Comparison of ENCODE assay signal across 2 cellular contexts in the genomic region with DNA sequence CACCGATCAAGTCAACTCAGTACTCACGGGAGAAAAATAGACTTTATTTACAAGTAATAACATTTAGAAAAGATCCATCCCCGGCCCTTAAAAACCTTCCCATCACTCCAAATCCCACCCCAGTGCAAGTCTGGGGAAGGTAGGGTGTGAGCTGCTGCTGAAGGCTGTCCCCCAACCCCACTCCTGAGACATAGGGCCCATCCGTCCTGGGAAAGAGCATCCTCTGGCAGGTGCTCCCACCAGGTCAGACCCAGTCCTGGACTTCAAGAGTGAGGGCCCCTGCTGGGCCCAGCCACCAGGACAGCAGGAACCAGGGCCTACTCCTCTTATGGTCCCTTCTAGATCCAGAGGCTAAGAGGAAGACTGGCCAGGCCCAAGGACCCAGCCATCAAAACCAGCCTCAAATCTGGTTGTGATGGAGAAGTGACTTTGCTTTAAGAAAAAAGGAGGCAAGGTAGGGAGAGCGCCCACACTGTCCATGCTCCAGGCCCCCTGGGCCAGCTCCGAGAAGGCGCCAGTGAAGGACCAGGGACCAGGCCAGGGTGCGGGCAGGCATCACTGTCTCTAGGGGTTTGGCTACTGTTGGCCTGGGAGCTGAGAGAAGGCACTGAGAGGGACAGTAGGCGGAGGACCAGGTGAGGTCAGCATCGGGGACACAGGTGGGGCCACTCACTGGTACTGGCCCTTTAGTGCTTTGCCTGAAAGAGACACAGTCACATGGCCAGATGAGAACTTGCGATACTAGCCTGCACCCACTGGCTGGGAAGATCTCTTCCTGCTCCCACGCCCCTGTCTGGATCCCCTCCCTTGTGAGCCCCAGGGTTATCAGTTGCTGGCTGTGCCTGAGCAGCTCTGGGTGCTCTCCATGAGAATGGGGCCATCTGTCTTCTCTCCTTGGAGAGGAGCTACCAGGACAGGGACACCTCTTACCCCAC.
A peak's percentile ranks its signal among the peaks of the same experiment; 100 is the strongest.
TF ChIP-seq lines count a peak whose summit lies in the region.

No MANE protein-coding gene starts in this region.

TF ChIP-seq in HCT116, 20 proteins besides CTCF, POLR2A, EP300 and RAD21:
- TF ChIP-seq POLR2AphosphoS5 (IDR thresholded peaks at IDR 0.05; ENCODE audit: low read depth, low read length) (peak; percentile 40), FOSL1 (IDR thresholded peaks at IDR 0.05; ENCODE audit: low read depth) (no peak)

TF ChIP-seq in GM12878, 131 proteins besides CTCF, POLR2A, EP300 and RAD21:
- TF ChIP-seq, protein P1, sequence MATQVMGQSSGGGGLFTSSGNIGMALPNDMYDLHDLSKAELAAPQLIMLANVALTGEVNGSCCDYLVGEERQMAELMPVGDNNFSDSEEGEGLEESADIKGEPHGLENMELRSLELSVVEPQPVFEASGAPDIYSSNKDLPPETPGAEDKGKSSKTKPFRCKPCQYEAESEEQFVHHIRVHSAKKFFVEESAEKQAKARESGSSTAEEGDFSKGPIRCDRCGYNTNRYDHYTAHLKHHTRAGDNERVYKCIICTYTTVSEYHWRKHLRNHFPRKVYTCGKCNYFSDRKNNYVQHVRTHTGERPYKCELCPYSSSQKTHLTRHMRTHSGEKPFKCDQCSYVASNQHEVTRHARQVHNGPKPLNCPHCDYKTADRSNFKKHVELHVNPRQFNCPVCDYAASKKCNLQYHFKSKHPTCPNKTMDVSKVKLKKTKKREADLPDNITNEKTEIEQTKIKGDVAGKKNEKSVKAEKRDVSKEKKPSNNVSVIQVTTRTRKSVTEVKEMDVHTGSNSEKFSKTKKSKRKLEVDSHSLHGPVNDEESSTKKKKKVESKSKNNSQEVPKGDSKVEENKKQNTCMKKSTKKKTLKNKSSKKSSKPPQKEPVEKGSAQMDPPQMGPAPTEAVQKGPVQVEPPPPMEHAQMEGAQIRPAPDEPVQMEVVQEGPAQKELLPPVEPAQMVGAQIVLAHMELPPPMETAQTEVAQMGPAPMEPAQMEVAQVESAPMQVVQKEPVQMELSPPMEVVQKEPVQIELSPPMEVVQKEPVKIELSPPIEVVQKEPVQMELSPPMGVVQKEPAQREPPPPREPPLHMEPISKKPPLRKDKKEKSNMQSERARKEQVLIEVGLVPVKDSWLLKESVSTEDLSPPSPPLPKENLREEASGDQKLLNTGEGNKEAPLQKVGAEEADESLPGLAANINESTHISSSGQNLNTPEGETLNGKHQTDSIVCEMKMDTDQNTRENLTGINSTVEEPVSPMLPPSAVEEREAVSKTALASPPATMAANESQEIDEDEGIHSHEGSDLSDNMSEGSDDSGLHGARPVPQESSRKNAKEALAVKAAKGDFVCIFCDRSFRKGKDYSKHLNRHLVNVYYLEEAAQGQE (IDR thresholded peaks at IDR 0.05; ENCODE audit: low read depth, low read length): no peak
- TF ChIP-seq HCFC1 (IDR thresholded peaks at IDR 0.05; ENCODE audit: low read length) (no peak), NR2C2 (IDR thresholded peaks at IDR 0.05; ENCODE audit: borderline replicate concordance, control insufficient read depth, insufficient read length, low read depth) (no peak), POLR2AphosphoS5 (IDR thresholded peaks at IDR 0.05; ENCODE audit: low read length) (peak; percentile 61; the same call in 1 of the 2 replicates)
